Comparison of ENCODE assay signal across 1 cellular context in the genomic region with DNA sequence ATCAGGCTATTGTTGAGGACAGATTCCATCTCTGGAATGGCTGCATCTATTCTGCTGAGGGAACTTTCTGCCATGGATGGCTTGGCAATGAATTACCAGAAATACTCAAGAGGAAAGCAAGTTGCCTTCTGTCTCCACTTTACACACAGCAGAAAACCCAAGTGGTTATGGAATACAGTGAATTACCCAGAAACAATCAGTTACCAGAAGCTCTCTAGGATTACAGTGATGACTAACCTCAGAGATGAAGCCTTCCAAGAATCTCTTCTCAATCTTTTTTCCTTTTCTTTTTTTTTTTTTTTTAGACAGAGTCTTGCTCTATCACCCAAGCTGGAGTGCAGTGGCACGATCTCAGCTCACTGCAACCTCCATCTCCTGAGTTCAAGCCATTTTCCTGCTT.
TF ChIP-seq lines count a peak whose summit lies in the region.

No MANE protein-coding gene starts in this region.

TF ChIP-seq in IMR-90, 13 proteins besides CTCF, POLR2A, EP300 and RAD21:
- TF ChIP-seq CEBPB (IDR thresholded peaks at IDR 0.05; ENCODE audit: low read depth, low read length): no peak
- TF ChIP-seq FOS (IDR thresholded peaks at IDR 0.05; ENCODE audit: low read depth, low read length): no peak
- no peak for TF ChIP-seq BHLHE40 (IDR thresholded peaks at IDR 0.05; ENCODE audit: low read depth, low read length)
- no peak for TF ChIP-seq MAZ (IDR thresholded peaks at IDR 0.05; ENCODE audit: borderline replicate concordance, low read depth, low read length)
- TF ChIP-seq RCOR1 (IDR thresholded peaks at IDR 0.05; ENCODE audit: insufficient replicate concordance, low read length): no peak
- no peak for TF ChIP-seq RFX5 (IDR thresholded peaks at IDR 0.05; ENCODE audit: low read depth, low read length)
- no peak for TF ChIP-seq MXI1 (IDR thresholded peaks at IDR 0.05; ENCODE audit: borderline replicate concordance, low read depth, low read length)
- no peak for TF ChIP-seq NFE2L2 (IDR thresholded peaks at IDR 0.05; ENCODE audit: low read depth, low read length)
- no peak for TF ChIP-seq CHD1 (IDR thresholded peaks at IDR 0.05; ENCODE audit: low read depth, low read length)
- TF ChIP-seq, protein P1, sequence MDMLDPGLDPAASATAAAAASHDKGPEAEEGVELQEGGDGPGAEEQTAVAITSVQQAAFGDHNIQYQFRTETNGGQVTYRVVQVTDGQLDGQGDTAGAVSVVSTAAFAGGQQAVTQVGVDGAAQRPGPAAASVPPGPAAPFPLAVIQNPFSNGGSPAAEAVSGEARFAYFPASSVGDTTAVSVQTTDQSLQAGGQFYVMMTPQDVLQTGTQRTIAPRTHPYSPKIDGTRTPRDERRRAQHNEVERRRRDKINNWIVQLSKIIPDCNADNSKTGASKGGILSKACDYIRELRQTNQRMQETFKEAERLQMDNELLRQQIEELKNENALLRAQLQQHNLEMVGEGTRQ (IDR thresholded peaks at IDR 0.05; ENCODE audit: low read depth, low read length): no peak
- TF ChIP-seq, protein P2, sequence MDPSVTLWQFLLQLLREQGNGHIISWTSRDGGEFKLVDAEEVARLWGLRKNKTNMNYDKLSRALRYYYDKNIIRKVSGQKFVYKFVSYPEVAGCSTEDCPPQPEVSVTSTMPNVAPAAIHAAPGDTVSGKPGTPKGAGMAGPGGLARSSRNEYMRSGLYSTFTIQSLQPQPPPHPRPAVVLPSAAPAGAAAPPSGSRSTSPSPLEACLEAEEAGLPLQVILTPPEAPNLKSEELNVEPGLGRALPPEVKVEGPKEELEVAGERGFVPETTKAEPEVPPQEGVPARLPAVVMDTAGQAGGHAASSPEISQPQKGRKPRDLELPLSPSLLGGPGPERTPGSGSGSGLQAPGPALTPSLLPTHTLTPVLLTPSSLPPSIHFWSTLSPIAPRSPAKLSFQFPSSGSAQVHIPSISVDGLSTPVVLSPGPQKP (IDR thresholded peaks at IDR 0.05; ENCODE audit: borderline replicate concordance, low read depth, low read length): no peak
- TF ChIP-seq SMC3 (IDR thresholded peaks at IDR 0.05; ENCODE audit: low read depth, low read length): no peak
